Comparison of ENCODE assay signal across 38 cellular contexts in genomic region chr11:105648762-105649161, GRCh38. TPM values are rescaled to one million over a fixed set of nuclear protein-coding genes. Genes with fewer than 3 reads are reported as not detected.
"Had no signal": no experiment of that assay in that cellular context is flagged by ENCODE, and none has a peak within 500 bp of the region (broad histone marks: within the 10 kb centered on the region; RNA-seq: fewer than 3 reads in every experiment).

No MANE protein-coding gene starts in this region.

- DNase-seq: Karpas-422, Kasumi-1, MM.1S, MV-4-11, NCI-H1048, NCI-H1092, NCI-H1092 treated with DMSO at 0.1 percent for 48 hours, NCI-H1105, NCI-H1105 treated with DMSO at 0.1 percent for 48 hours, NCI-H1417, NCI-H1417 treated with DMSO at 0.1 percent for 48 hours, NCI-H1436, NCI-H1436 treated with DMSO at 0.1 percent for 48 hours, NCI-H146, NCI-H1694, NCI-H1694 treated with DMSO at 0.1 percent for 48 hours, NCI-H187, NCI-H187 treated with DMSO at 0.1 percent for 48 hours, NCI-H1930, NCI-H2029, NCI-H2029 treated with DMSO at 0.1 percent for 48 hours, NCI-H2081, NCI-H2081 treated with DMSO at 0.1 percent for 48 hours, NCI-H2107, NCI-H2171, NCI-H2171 treated with DMSO at 0.1 percent for 48 hours, NCI-H2227 treated with DMSO at 0.1 percent for 48 hours, NCI-H226, NCI-H345, NCI-H446, NCI-H446 treated with DMSO at 0.1 percent for 48 hours, NCI-H510A, NCI-H510A treated with DMSO at 0.1 percent for 48 hours, NCI-H524, NCI-H524 treated with DMSO at 0.1 percent for 48 hours had no signal

RNA-seq across cellular contexts. Expression of gene GRIA4, which starts 38.9 kb away (rescaled TPM):
- total RNA-seq: LHCN-M2, MCF 10A, NCI-H460 had no signal
